22 cellular contexts compared by ENCODE assay signal in the genomic region with DNA sequence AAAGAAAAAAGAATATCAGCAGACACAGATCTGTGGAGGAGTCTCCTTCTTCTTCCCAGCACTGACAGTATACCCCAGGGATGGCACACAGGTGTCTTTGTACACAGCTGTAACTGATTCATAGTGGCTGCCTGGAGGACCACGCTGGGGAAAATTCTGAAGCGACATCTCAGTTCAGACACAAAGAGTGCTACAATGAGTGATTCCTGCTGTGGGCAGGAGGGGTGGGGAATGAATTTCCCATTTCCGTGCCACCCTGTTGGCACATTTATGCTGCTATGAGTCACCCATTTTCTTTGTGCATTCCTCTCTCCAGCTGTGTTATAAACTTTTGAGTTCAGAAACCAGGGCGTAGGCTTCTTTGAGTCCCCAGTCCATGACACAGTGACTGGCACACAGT. TPM values are rescaled to one million over a fixed set of nuclear protein-coding genes. Genes with fewer than 3 reads are reported as not detected.
DNase-seq lines count a peak whose midpoint lies in the region; ATAC-seq lines count a peak whose summit lies in the region.
"Had no signal": no experiment of that assay in that cellular context is flagged by ENCODE, and none has a peak within 500 bp of the region (broad histone marks: within the 10 kb centered on the region; RNA-seq: fewer than 3 reads in every experiment).

No MANE protein-coding gene starts in this region.

- no peaks in the 10 kb centered on the region for H3K4me1 Mint-ChIP-seq in activated CD4-positive, alpha-beta T cell treated with anti-CD3 and anti-CD28 coated beads, Interleukin-2, amount 10 ng/mL, durations not matched to agents 7 days and 5 days

- peak; percentile 14 for DNase-seq in NCI-H2171 treated with DMSO at 0.1 percent for 48 hours (lab: John Stamatoyannopoulos, UW)
- no peak for DNase-seq in NCI-H2171 (lab: John Stamatoyannopoulos, UW)
- DNase-seq in NCI-H460 (ENCODE audit: extremely low read depth, low read depth) = peak; percentile 87
- peak; percentile 20 for DNase-seq in epithelial cell of prostate (ENCODE audit: low read depth, low spot score)
- peak; percentile 23 for DNase-seq in retina
- no peak for DNase-seq in activated CD4-positive, alpha-beta T cell treated with anti-CD3 and anti-CD28 coated beads, Interleukin-2, amount 10 ng/mL, durations not matched to agents 7 days and 5 days
- no peak for DNase-seq in DMS53 treated with DMSO at 0.1 percent for 48 hours (lab: John Stamatoyannopoulos, UW; ENCODE audit: unreplicated experiment)
- DNase-seq: 8988T; dermis blood vessel endothelial cell; DMS 273 treated with DMSO at 0.1 percent for 48 hours; Kasumi-1; left lung; midbrain; NCI-H1436; SK-N-SH; stimulated activated CD4-positive, alpha-beta T cell treated with anti-CD3 and anti-CD28 coated beads, Interleukin-12 subunit alpha, Interleukin-12 subunit beta, amount 100 ng/mL, for 4 hours; substantia nigra; uterus had no signal

- H3K27ac ChIP-seq in epithelial cell of prostate = no peak overlapping the region
- H3K27ac ChIP-seq: C4-2B, left lung, uterus had no signal

- CTCF ChIA-PET in activated CD4-positive, alpha-beta T cell treated with anti-CD3 and anti-CD28 coated beads, Interleukin-2, amount 10 ng/mL, durations not matched to agents 7 days and 5 days (lab: Charles Lee) = no interaction called here

- H3K27ac Mint-ChIP-seq in activated CD4-positive, alpha-beta T cell treated with anti-CD3 and anti-CD28 coated beads, Interleukin-2, amount 10 ng/mL, durations not matched to agents 7 days and 5 days = no peak overlapping the region

- no peaks in the 10 kb centered on the region for H3K27me3 Mint-ChIP-seq in activated CD4-positive, alpha-beta T cell treated with anti-CD3 and anti-CD28 coated beads, Interleukin-2, amount 10 ng/mL, durations not matched to agents 7 days and 5 days

- POLR2A ChIA-PET in activated CD4-positive, alpha-beta T cell treated with anti-CD3 and anti-CD28 coated beads, Interleukin-2, amount 10 ng/mL, durations not matched to agents 7 days and 5 days (lab: Charles Lee) = no interaction called here

- no peaks in the 10 kb centered on the region for H3K36me3 Mint-ChIP-seq in activated CD4-positive, alpha-beta T cell treated with anti-CD3 and anti-CD28 coated beads, Interleukin-2, amount 10 ng/mL, durations not matched to agents 7 days and 5 days (ENCODE audit: low read depth)

- H3K4me3 Mint-ChIP-seq in activated CD4-positive, alpha-beta T cell treated with anti-CD3 and anti-CD28 coated beads, Interleukin-2, amount 10 ng/mL, durations not matched to agents 7 days and 5 days = no peak overlapping the region
- H3K4me3 Mint-ChIP-seq: neural crest cell had no signal

- no peaks in the 10 kb centered on the region for H3K9me3 Mint-ChIP-seq in activated CD4-positive, alpha-beta T cell treated with anti-CD3 and anti-CD28 coated beads, Interleukin-2, amount 10 ng/mL, durations not matched to agents 7 days and 5 days

- no peak for ATAC-seq in GM21723 (IDR thresholded peaks at IDR 0.05; ENCODE audit: unreplicated experiment)
- ATAC-seq: left lung had no signal

RNA-seq across cellular contexts. Expression of gene NPS, which starts 24.2 kb away (rescaled TPM):
- not detected in 2 replicates for total RNA-seq in NCI-H460 (2014; rRNA removed; shearing (Covaris generic))
- not detected in 2 replicates for polyA plus RNA-seq in NCI-H460 (2014; cell fraction: nucleus; rRNA removed)
- total RNA-seq in activated CD4-positive, alpha-beta T cell treated with anti-CD3 and anti-CD28 coated beads, Interleukin-2, amount 10 ng/mL, durations not matched to agents 7 days and 5 days = not detected
- total RNA-seq: dermis blood vessel endothelial cell, glomerular endothelial cell, left lung, neural crest cell, uterus had no signal
- polyA plus RNA-seq: SK-N-SH had no signal

Comparison
In these comparisons a context has a peak if more than half of its experiments do, and no peak if none do; other contexts are left out.
1. DNase-seq: peak in NCI-H2171 treated with DMSO at 0.1 percent for 48 hours (single experiment), NCI-H460 (single experiment), epithelial cell of prostate (single experiment) and retina (single experiment); none in NCI-H2171 (single experiment), activated CD4-positive, alpha-beta T cell treated with anti-CD3 and anti-CD28 coated beads, Interleukin-2, amount 10 ng/mL, durations not matched to agents 7 days and 5 days (single experiment) and DMS53 treated with DMSO at 0.1 percent for 48 hours (single experiment).